Comparison of ENCODE assay signal across 3 cellular contexts in genomic region chr10:89620296-89620695, GRCh38.
TF ChIP-seq lines count a peak whose summit lies in the region.

No MANE protein-coding gene starts in this region.

TF ChIP-seq in GM23338, 12 proteins besides CTCF, POLR2A, EP300 and RAD21 (continues in another document):
- TF ChIP-seq ZNF462 (CRISPR knock-in tag; IDR thresholded peaks at IDR 0.05): peak; percentile 70
- TF ChIP-seq ZNF114 (CRISPR knock-in tag; IDR thresholded peaks at IDR 0.05): 0 out of 2 replicates have a peak, but pooled peaks have one; percentile 61
- TF ChIP-seq NANOG (IDR thresholded peaks at IDR 0.05; ENCODE audit: borderline replicate concordance): 0 out of 2 replicates have a peak, but pooled peaks have one; percentile 48
- peak; percentile 54 for TF ChIP-seq CREB1 (CRISPR knock-in tag; IDR thresholded peaks at IDR 0.05; ENCODE audit: low read depth)

TF ChIP-seq in WTC11, 78 proteins besides CTCF, POLR2A, EP300 and RAD21:
- TF ChIP-seq FOXK1 (CRISPR knock-in tag; IDR thresholded peaks at IDR 0.05) (peak; percentile 37; the same call in 1 of the 2 replicates), FOXP4 (CRISPR knock-in tag; IDR thresholded peaks at IDR 0.05) (peak; percentile 67; the same call in 1 of the 2 replicates)
TF ChIP-seq in WTC11: peak in this region for 2; not testable (repeated sequence) for 76.

TF ChIP-seq in H1, 55 proteins besides CTCF, POLR2A, EP300 and RAD21:
- TF ChIP-seq SP1 (IDR thresholded peaks at IDR 0.05; ENCODE audit: low read depth, low read length) (0 out of 2 replicates have a peak, but pooled peaks have one; percentile 37), YY1 (IDR thresholded peaks at IDR 0.05; ENCODE audit: low read depth, low read length) (peak; percentile 45; the same call in 1 of the 2 replicates), TEAD4 (IDR thresholded peaks at IDR 0.05; ENCODE audit: low read depth, low read length) (peak; percentile 51; the same call in 1 of the 2 replicates), TCF12 (IDR thresholded peaks at IDR 0.05; ENCODE audit: low read depth, low read length) (0 out of 2 replicates have a peak, but pooled peaks have one; percentile 17)
